In genomic region chr1:166040223-166040622, GRCh38 we compare ENCODE assay signal across 20 cellular contexts.
DNase-seq lines count a peak whose midpoint lies in the region; ATAC-seq and TF ChIP-seq lines count a peak whose summit lies in the region.
"Had no signal": no experiment of that assay in that cellular context is flagged by ENCODE, and none has a peak within 500 bp of the region (broad histone marks: within the 10 kb centered on the region; RNA-seq: fewer than 3 reads in every experiment).

No MANE protein-coding gene starts in this region.

- ATAC-seq in HCT116 (peak; percentile 63; the same call in 1 of the 2 replicates), GM18870 (IDR thresholded peaks at IDR 0.05; ENCODE audit: unreplicated experiment) (no peak)

- TF ChIP-seq CTCF in HCT116 (IDR thresholded peaks at IDR 0.05 in 2 of 3, conservative IDR thresholded peaks at IDR 0.05 in 1 of 3; ENCODE audit: borderline replicate concordance in 1 of 3, insufficient read depth in 1 of 3, low read depth in 2 of 3, low read length in 2 of 3) (no peak), vagina (IDR thresholded peaks at IDR 0.05) (no peak), progenitor cell of endocrine pancreas (IDR thresholded peaks at IDR 0.05; ENCODE audit: unreplicated experiment) (no peak)

- H3K27me3 ChIP-seq in HCT116 (ENCODE audit: insufficient read depth, low read length): peaks cover 26% of the 10 kb centered on the region; the same call in 1 of the 2 replicates
- no peaks in the 10 kb centered on the region for H3K27me3 ChIP-seq in vagina

- peaks cover 86% of the 10 kb centered on the region for H3K27me3 Mint-ChIP-seq in progenitor cell of endocrine pancreas

- no peak overlapping the region for H3K4me3 Mint-ChIP-seq in progenitor cell of endocrine pancreas (ENCODE audit: low read depth)
- H3K4me3 Mint-ChIP-seq: CD8-positive, alpha-beta memory T cell had no signal

- H4K20me1 ChIP-seq in HCT116 (ENCODE audit: insufficient read depth): no peaks in the 10 kb centered on the region

- H3K4me2 ChIP-seq in HCT116 (ENCODE audit: low read length): 0 out of 2 replicates have a peak overlapping the region, but pooled peaks have one; percentile 7
- H3K4me2 ChIP-seq: PC-9 had no signal

- DNase-seq in COR-L47 (lab: John Stamatoyannopoulos, UW): peak; percentile 12
- DNase-seq in HCT116 (ENCODE audit: low read depth, low spot score): no peak
- peak; percentile 87 for DNase-seq in SW480 (ENCODE audit: low spot score)
- DNase-seq in left kidney (ENCODE audit: low read depth, low spot score): peak; percentile 43
- no peak for DNase-seq in vagina (ENCODE audit: extremely low spot score in 2 of 2)
- no peak for DNase-seq in progenitor cell of endocrine pancreas (ENCODE audit: low spot score, unreplicated experiment)
- DNase-seq: CD8-positive, alpha-beta memory T cell; EL; GOT3; Kasumi-1; MM.1S; NCI-H1048; NCI-H2107; NCI-H446; PC-9; SHP77 treated with DMSO at 0.1 percent for 48 hours had no signal

- no peak for TF ChIP-seq RAD21 in HCT116 (IDR thresholded peaks at IDR 0.05; ENCODE audit: low read depth)

- no peaks in the 10 kb centered on the region for H3K36me3 Mint-ChIP-seq in progenitor cell of endocrine pancreas (ENCODE audit: insufficient read depth)
- H3K36me3 Mint-ChIP-seq: CD8-positive, alpha-beta memory T cell had no signal

- POLR2A ChIA-PET in HCT116 (lab: Charles Lee): no interaction called here

- CTCF ChIA-PET in HCT116 (lab: Charles Lee): no interaction called here

- H3K27ac ChIP-seq in HCT116 (ENCODE audit: low read depth, low read length) (no peak overlapping the region), vagina (no peak overlapping the region)
- H3K27ac ChIP-seq: C4-2B, PC-9, RWPE1, SK-N-MC had no signal

- H3K4me3 ChIP-seq in HCT116 (replicated peaks in 1 of 2; ENCODE audit: low read depth in 1 of 2, low read length in 2 of 2): no peak overlapping the region
- no peak overlapping the region for H3K4me3 ChIP-seq in vagina
- H3K4me3 ChIP-seq: PC-9, SK-N-MC had no signal

- H3K36me3 ChIP-seq in HCT116 (ENCODE audit: control insufficient read depth in 1 of 2, insufficient read depth in 2 of 2, low read length in 2 of 2) (no peaks in the 10 kb centered on the region), vagina (no peaks in the 10 kb centered on the region)

- BruUV-seq in HCT116 (replicated peaks; lab: Mats Ljungman, UMichigan): no TSS peak

- TF ChIP-seq POLR2A in HCT116 (IDR thresholded peaks at IDR 0.05; ENCODE audit: borderline replicate concordance, extremely low read depth, insufficient read depth, insufficient read length) (no peak), vagina (IDR thresholded peaks at IDR 0.05) (no peak)

- H3K4me1 ChIP-seq in HCT116 (ENCODE audit: control insufficient read depth in 1 of 2, insufficient read depth in 2 of 2, low read length in 2 of 2) (peaks cover 0 to 11% of the 10 kb centered on the region in 2 experiments; a peak in 1 of 4 replicates), vagina (no peaks in the 10 kb centered on the region)

- intact Hi-C loops in HCT116 (cut with micrococcal nuclease): no loop called here
- intact Hi-C loops in vagina (cut with DNase I): no loop called here

- no peaks in the 10 kb centered on the region for H3K79me2 ChIP-seq in HCT116 (ENCODE audit: insufficient read depth, low read length)

- no peak overlapping the region for H3K9ac ChIP-seq in HCT116 (ENCODE audit: low read length)

- RAD21 ChIA-PET in HCT116 (lab: Charles Lee; ENCODE audit: low non-redundant PET in 1 of 2, low total read pairs in 2 of 2, uncharacterized antibody in 2 of 2, unreplicated experiment in 2 of 2): no interaction called here

- no peak overlapping the region for H2AFZ ChIP-seq in HCT116 (ENCODE audit: low read depth, low read length, poor library complexity, severe bottlenecking)
- H2AFZ ChIP-seq: PC-9 had no signal

- H3K9me3 ChIP-seq in HCT116 (ENCODE audit: control insufficient read depth in 1 of 2, insufficient read depth in 1 of 2, low read depth in 1 of 2, low read length in 2 of 2): no peaks in the 10 kb centered on the region
- H3K9me3 ChIP-seq in vagina: no peaks in the 10 kb centered on the region

- peaks cover 2% of the 10 kb centered on the region for H3K4me1 Mint-ChIP-seq in progenitor cell of endocrine pancreas (ENCODE audit: low read depth)
- H3K4me1 Mint-ChIP-seq: CD8-positive, alpha-beta memory T cell had no signal

- no peaks in the 10 kb centered on the region for H3K9me3 Mint-ChIP-seq in progenitor cell of endocrine pancreas (ENCODE audit: low read depth)

- no peak overlapping the region for H3K27ac Mint-ChIP-seq in progenitor cell of endocrine pancreas
- H3K27ac Mint-ChIP-seq: CD8-positive, alpha-beta memory T cell had no signal

- no peaks in the 10 kb centered on the region for H3K9me2 ChIP-seq in HCT116 (ENCODE audit: insufficient read depth)

TF ChIP-seq in HCT116, 20 proteins besides CTCF, POLR2A, EP300 and RAD21:
- TF ChIP-seq EZH2 (IDR thresholded peaks at IDR 0.05) (no peak), FOSL1 (IDR thresholded peaks at IDR 0.05; ENCODE audit: low read depth) (no peak), ZBTB33 (IDR thresholded peaks at IDR 0.05; ENCODE audit: extremely low read depth, insufficient replicate concordance, low read length) (no peak)

Comparison
In these comparisons a context has a peak if more than half of its experiments do, and no peak if none do; other contexts are left out.
1. DNase-seq: peak in COR-L47 (single experiment), SW480 (single experiment) and left kidney (single experiment); none in HCT116 (single experiment), vagina (0 of 2) and progenitor cell of endocrine pancreas (single experiment).